ENCODE assay signal across 1 cellular context in the genomic region with DNA sequence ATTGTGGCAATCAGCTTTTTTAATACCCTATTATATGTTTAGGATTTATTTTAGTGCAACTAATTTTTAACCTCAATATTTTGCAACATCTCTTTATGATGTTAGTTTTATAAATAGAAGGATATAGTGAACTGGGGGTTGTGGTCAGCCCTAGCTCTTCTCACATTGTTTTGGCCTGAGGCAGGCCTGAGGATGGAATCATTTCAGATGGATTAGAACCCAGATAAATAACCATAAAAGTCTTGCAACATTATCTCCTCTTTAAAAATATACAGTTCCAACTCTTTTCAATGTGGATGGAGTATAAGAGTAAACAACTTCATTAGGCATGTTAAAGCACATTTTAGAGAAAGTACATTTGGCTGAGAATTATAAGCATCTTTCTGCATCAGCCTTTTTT.
TF ChIP-seq lines count a peak whose summit lies in the region.

No MANE protein-coding gene starts in this region.

TF ChIP-seq in WTC11, 78 proteins besides CTCF, POLR2A, EP300 and RAD21 (continued from another document):
- TF ChIP-seq, protein P1, sequence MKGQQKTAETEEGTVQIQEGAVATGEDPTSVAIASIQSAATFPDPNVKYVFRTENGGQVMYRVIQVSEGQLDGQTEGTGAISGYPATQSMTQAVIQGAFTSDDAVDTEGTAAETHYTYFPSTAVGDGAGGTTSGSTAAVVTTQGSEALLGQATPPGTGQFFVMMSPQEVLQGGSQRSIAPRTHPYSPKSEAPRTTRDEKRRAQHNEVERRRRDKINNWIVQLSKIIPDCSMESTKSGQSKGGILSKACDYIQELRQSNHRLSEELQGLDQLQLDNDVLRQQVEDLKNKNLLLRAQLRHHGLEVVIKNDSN (CRISPR knock-in tag; IDR thresholded peaks at IDR 0.05) = no peak
- no peak for TF ChIP-seq TEAD4 (CRISPR knock-in tag; IDR thresholded peaks at IDR 0.05)
- TF ChIP-seq, protein P2, sequence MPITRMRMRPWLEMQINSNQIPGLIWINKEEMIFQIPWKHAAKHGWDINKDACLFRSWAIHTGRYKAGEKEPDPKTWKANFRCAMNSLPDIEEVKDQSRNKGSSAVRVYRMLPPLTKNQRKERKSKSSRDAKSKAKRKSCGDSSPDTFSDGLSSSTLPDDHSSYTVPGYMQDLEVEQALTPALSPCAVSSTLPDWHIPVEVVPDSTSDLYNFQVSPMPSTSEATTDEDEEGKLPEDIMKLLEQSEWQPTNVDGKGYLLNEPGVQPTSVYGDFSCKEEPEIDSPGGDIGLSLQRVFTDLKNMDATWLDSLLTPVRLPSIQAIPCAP (CRISPR knock-in tag; IDR thresholded peaks at IDR 0.05) = no peak
- no peak for TF ChIP-seq CREB1 (CRISPR knock-in tag; IDR thresholded peaks at IDR 0.05)
- TF ChIP-seq FOXK1 (CRISPR knock-in tag; IDR thresholded peaks at IDR 0.05) = no peak
- no peak for TF ChIP-seq SOX15 (CRISPR knock-in tag; IDR thresholded peaks at IDR 0.05)
- TF ChIP-seq CREM (CRISPR knock-in tag; IDR thresholded peaks at IDR 0.05) = no peak
- TF ChIP-seq GRHL2 (CRISPR knock-in tag; IDR thresholded peaks at IDR 0.05; ENCODE audit: insufficient replicate concordance, severe bottlenecking) = no peak
- TF ChIP-seq, protein P3, sequence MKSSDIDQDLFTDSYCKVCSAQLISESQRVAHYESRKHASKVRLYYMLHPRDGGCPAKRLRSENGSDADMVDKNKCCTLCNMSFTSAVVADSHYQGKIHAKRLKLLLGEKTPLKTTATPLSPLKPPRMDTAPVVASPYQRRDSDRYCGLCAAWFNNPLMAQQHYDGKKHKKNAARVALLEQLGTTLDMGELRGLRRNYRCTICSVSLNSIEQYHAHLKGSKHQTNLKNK (CRISPR knock-in tag; IDR thresholded peaks at IDR 0.05) = no peak
